In the genomic region with DNA sequence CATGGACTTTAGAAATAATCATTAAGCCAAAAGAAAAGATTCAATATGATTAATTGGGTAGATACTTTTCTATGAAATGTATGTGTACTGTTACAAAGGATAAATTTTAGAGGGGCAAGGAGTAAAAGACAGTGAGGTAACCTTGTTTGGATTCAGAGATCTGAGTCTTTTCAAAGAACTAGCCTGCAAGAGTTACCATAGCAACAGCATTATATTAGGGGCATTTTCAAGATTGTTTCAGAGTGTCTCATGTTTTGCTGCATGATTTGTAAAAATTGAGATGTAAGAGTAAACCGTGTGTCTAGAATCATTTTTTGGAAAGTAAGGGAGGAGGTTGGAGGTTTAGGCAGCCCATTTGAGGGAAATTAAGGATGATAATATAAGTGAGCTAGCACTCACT, we compare ENCODE assay signal across 12 cellular contexts.
DNase-seq lines count a peak whose midpoint lies in the region; ATAC-seq and TF ChIP-seq lines count a peak whose summit lies in the region.
"Had no signal": no experiment of that assay in that cellular context is flagged by ENCODE, and none has a peak within 500 bp of the region (broad histone marks: within the 10 kb centered on the region; RNA-seq: fewer than 3 reads in every experiment).

No MANE protein-coding gene starts in this region.

- H3K27me3 ChIP-seq in ectodermal cell (ENCODE audit: control insufficient read depth, insufficient read depth, low read length, poor library complexity, severe bottlenecking) (no peaks in the 10 kb centered on the region), neuronal stem cell (ENCODE audit: control insufficient read depth in 3 of 3, insufficient read depth in 3 of 3, low read depth in 1 of 3, low read length in 3 of 3) (no peaks in the 10 kb centered on the region), suprapubic skin (no peaks in the 10 kb centered on the region)

- H2AK5ac ChIP-seq in neuronal stem cell (ENCODE audit: low read depth, low read length), result no peak overlapping the region

- 65 to 67% methylated on average over 1 of the region's 1 CpG for WGBS in ectodermal cell, 2 experiments
- WGBS in neuronal stem cell (ENCODE audit: extremely low coverage in 2 of 2, insufficient read length in 2 of 2, insufficient replicate concordance in 1 of 2), 2 donors, result no CpG with 5 or more reads among the region's 1 CpG
- 44% methylated on average over 1 of the region's 1 CpG for WGBS in suprapubic skin

- no peak overlapping the region for H2AFZ ChIP-seq in neuronal stem cell (ENCODE audit: low read length)

- ATAC-seq in HG02588 (IDR thresholded peaks at IDR 0.05; ENCODE audit: unreplicated experiment), result no peak
- ATAC-seq: activated CD4-positive, alpha-beta T cell treated with anti-CD3 and anti-CD28 coated beads for 36 hours had no signal

- H3K14ac ChIP-seq in neuronal stem cell (ENCODE audit: low read length), result no peak overlapping the region

- peaks cover 1% of the 10 kb centered on the region for H3K4me1 Mint-ChIP-seq in activated T-cell treated with anti-CD3 and anti-CD28 coated beads, Interleukin-2, amount 50 U/mL, for 24 hours (ENCODE audit: low read depth)

- H3K27ac ChIP-seq in ectodermal cell (ENCODE audit: insufficient read depth, low read depth, low read length, poor library complexity, severe bottlenecking), result peak overlapping the region; percentile 61
- peak overlapping the region; percentile 16 for H3K27ac ChIP-seq in neuronal stem cell (replicated peaks; ENCODE audit: low read length)
- H3K27ac ChIP-seq in suprapubic skin, result no peak overlapping the region

- no peaks in the 10 kb centered on the region for H3K9me3 Mint-ChIP-seq in activated T-cell treated with anti-CD3 and anti-CD28 coated beads, Interleukin-2, amount 50 U/mL, for 24 hours

- H3K9me3 ChIP-seq in ectodermal cell (ENCODE audit: control insufficient read depth, low read length), result no peaks in the 10 kb centered on the region
- H3K9me3 ChIP-seq in neuronal stem cell (replicated peaks in 1 of 2; ENCODE audit: control insufficient read depth in 2 of 2, insufficient read depth in 1 of 2, low read depth in 1 of 2, low read length in 2 of 2), result peaks cover 0 to 9% of the 10 kb centered on the region in 2 donors
- H3K9me3 ChIP-seq in suprapubic skin, result no peaks in the 10 kb centered on the region

- H2BK120ac ChIP-seq in neuronal stem cell (ENCODE audit: low read depth, low read length), result no peak overlapping the region

- H2BK15ac ChIP-seq in neuronal stem cell (ENCODE audit: low read length), result no peak overlapping the region

- no peak overlapping the region for H4K8ac ChIP-seq in neuronal stem cell (ENCODE audit: low read depth, low read length)

- no peak overlapping the region for H3K4me3 ChIP-seq in ectodermal cell (ENCODE audit: insufficient read depth, low read depth, low read length)
- H3K4me3 ChIP-seq in neuronal stem cell (ENCODE audit: low read length in 2 of 2), result no peak overlapping the region
- H3K4me3 ChIP-seq in suprapubic skin, result no peak overlapping the region

- no peak overlapping the region for H3K9ac ChIP-seq in neuronal stem cell (ENCODE audit: low read depth, low read length, poor library complexity)

- TF ChIP-seq POLR2A in suprapubic skin (IDR thresholded peaks at IDR 0.05), result no peak

- H3K18ac ChIP-seq in neuronal stem cell (ENCODE audit: low read length), result no peak overlapping the region

- no peak overlapping the region for H4K91ac ChIP-seq in neuronal stem cell (ENCODE audit: low read depth, low read length, poor library complexity)

- H3K4ac ChIP-seq in neuronal stem cell (ENCODE audit: low read length), result no peak overlapping the region

- no peak for TF ChIP-seq EP300 in suprapubic skin (IDR thresholded peaks at IDR 0.05)

- H3K4me2 ChIP-seq in neuronal stem cell (ENCODE audit: insufficient read depth, low read length, poor library complexity, severe bottlenecking), result no peak overlapping the region

- no peak overlapping the region for H2BK5ac ChIP-seq in neuronal stem cell (ENCODE audit: low read length)

- peak; percentile 74 for DNase-seq in ELR (ENCODE audit: low read depth)
- peak; percentile 29 for DNase-seq in NCI-H446 treated with DMSO at 0.1 percent for 48 hours (lab: John Stamatoyannopoulos, UW)
- DNase-seq in neuronal stem cell (ENCODE audit: low spot score), result no peak
- no peak for DNase-seq in suprapubic skin (ENCODE audit: low spot score in 2 of 2)
- no peak for DNase-seq in NK-92 treated with Interleukin-12 subunit alpha and Interleukin-12 subunit beta, amount 100 ng/mL, for 24 hours (lab: John Stamatoyannopoulos, UW)
- DNase-seq in activated T-cell treated with anti-CD3 and anti-CD28 coated beads, Interleukin-2, amount 50 U/mL, for 24 hours, result no peak
- DNase-seq: activated CD4-positive, alpha-beta T cell treated with anti-CD3 and anti-CD28 coated beads for 36 hours; COR-L47; NCI-H526 had no signal

- H3K27me3 Mint-ChIP-seq in activated T-cell treated with anti-CD3 and anti-CD28 coated beads, Interleukin-2, amount 50 U/mL, for 24 hours, result no peaks in the 10 kb centered on the region
- H3K27me3 Mint-ChIP-seq: activated CD4-positive, alpha-beta T cell treated with anti-CD3 and anti-CD28 coated beads for 36 hours had no signal

- H3K36me3 ChIP-seq in ectodermal cell (ENCODE audit: control insufficient read depth, insufficient read depth, low read length), result no peaks in the 10 kb centered on the region
- peaks cover 0 to 3% of the 10 kb centered on the region in 2 donors for H3K36me3 ChIP-seq in neuronal stem cell (replicated peaks in 1 of 2; ENCODE audit: control insufficient read depth in 2 of 2, insufficient read depth in 2 of 2, low read length in 2 of 2)
- H3K36me3 ChIP-seq in suprapubic skin, result no peaks in the 10 kb centered on the region

- H3K79me1 ChIP-seq in neuronal stem cell (ENCODE audit: low read depth, low read length), result no peaks in the 10 kb centered on the region

- TF ChIP-seq CTCF in suprapubic skin (IDR thresholded peaks at IDR 0.05), result no peak

- H3K36me3 Mint-ChIP-seq in activated T-cell treated with anti-CD3 and anti-CD28 coated beads, Interleukin-2, amount 50 U/mL, for 24 hours (ENCODE audit: low read depth), result peaks cover 37% of the 10 kb centered on the region

- H3K4me3 Mint-ChIP-seq in activated T-cell treated with anti-CD3 and anti-CD28 coated beads, Interleukin-2, amount 50 U/mL, for 24 hours, result no peak overlapping the region
- H3K4me3 Mint-ChIP-seq: activated CD4-positive, alpha-beta T cell treated with anti-CD3 and anti-CD28 coated beads for 36 hours had no signal

- peaks cover 33% of the 10 kb centered on the region for H3K4me1 ChIP-seq in ectodermal cell (ENCODE audit: control insufficient read depth, insufficient read depth, low read length)
- peaks cover 7 to 46% of the 10 kb centered on the region in 2 donors for H3K4me1 ChIP-seq in neuronal stem cell (ENCODE audit: control insufficient read depth in 2 of 2, insufficient read depth in 1 of 2, low read depth in 1 of 2, low read length in 2 of 2)
- H3K4me1 ChIP-seq in suprapubic skin, result no peaks in the 10 kb centered on the region

- no peak overlapping the region for H2BK12ac ChIP-seq in neuronal stem cell (ENCODE audit: low read length)

- no peak overlapping the region for H3K27ac Mint-ChIP-seq in activated T-cell treated with anti-CD3 and anti-CD28 coated beads, Interleukin-2, amount 50 U/mL, for 24 hours
- H3K27ac Mint-ChIP-seq: activated CD4-positive, alpha-beta T cell treated with anti-CD3 and anti-CD28 coated beads for 36 hours; activated T-helper 2 cell treated with anti-CD3 and anti-CD28 coated beads, Interferon-gamma antibody, Interleukin-2, Interleukin-4, amounts not matched to agents 10 μg/mL and 5 μg/mL and 100 μg/mL, durations not matched to agents 14 hours and 24 hours and 36 hours had no signal

- no peak overlapping the region for H3K23ac ChIP-seq in neuronal stem cell (ENCODE audit: low read depth, low read length, poor library complexity)

Comparison
In these comparisons a context has a peak if more than half of its experiments do, and no peak if none do; other contexts are left out.
1. DNase-seq: peak in ELR (single experiment) and NCI-H446 treated with DMSO at 0.1 percent for 48 hours (single experiment); none in neuronal stem cell (single experiment), suprapubic skin (0 of 2), NK-92 treated with Interleukin-12 subunit alpha and Interleukin-12 subunit beta, amount 100 ng/mL, for 24 hours (single experiment) and activated T-cell treated with anti-CD3 and anti-CD28 coated beads, Interleukin-2, amount 50 U/mL, for 24 hours (single experiment).